Comparison of ENCODE assay signal across 9 cellular contexts in the genomic region with DNA sequence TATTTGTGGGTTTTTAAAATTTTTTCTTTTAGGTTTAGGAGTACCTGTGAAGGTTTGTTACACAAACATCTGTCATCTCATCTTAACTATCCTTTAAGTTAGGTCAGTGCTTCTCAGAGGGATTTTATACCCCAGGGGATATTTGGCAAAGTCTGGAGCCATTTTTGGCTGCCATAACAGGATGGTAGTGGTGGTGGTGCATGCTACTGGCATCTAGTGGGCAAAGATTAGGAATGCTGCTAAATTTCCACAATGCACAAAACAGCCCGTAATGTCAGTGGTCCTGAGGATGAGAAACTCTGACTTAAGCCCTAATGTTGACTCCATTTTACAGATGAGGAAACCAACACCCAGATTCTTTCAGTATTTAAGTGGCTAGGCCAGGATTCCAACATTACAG.
DNase-seq lines count a peak whose midpoint lies in the region; ATAC-seq and TF ChIP-seq lines count a peak whose summit lies in the region.
"Had no signal": no experiment of that assay in that cellular context is flagged by ENCODE, and none has a peak within 500 bp of the region (broad histone marks: within the 10 kb centered on the region; RNA-seq: fewer than 3 reads in every experiment).

No MANE protein-coding gene starts in this region.

- no peaks in the 10 kb centered on the region for H3K27me3 ChIP-seq in right cardiac atrium (ENCODE audit: control insufficient read depth, insufficient read depth)
- H3K27me3 ChIP-seq: gastroesophageal sphincter had no signal

- no peaks in the 10 kb centered on the region for H3K9me3 ChIP-seq in right cardiac atrium (ENCODE audit: control insufficient read depth, low read length)
- H3K9me3 ChIP-seq: gastroesophageal sphincter had no signal

- TF ChIP-seq EP300 in Ishikawa (IDR thresholded peaks at IDR 0.05; ENCODE audit: borderline replicate concordance): no peak

- ATAC-seq in GM21619 (IDR thresholded peaks at IDR 0.05; ENCODE audit: unreplicated experiment) (no peak), right cardiac atrium (no peak)
- ATAC-seq: gastroesophageal sphincter had no signal

- peak; percentile 47 for TF ChIP-seq RAD21 in Ishikawa (IDR thresholded peaks at IDR 0.05; ENCODE audit: low read depth)

- 84% methylated on average over 1 of the region's 1 CpG for WGBS in right cardiac atrium

- peak; percentile 41 for DNase-seq in EL
- peak; percentile 6 to 20 for DNase-seq in SW 1271 (lab: John Stamatoyannopoulos, UW)
- peak; percentile 11 for DNase-seq in glomerular visceral epithelial cell (ENCODE audit: extremely low spot score)
- DNase-seq in right cardiac atrium: no peak
- no peak for DNase-seq in iPS-NIHi7 (ENCODE audit: extremely low spot score)
- no peak for DNase-seq in substantia nigra (lab: John Stamatoyannopoulos, UW)

- no peaks in the 10 kb centered on the region for H3K4me1 ChIP-seq in right cardiac atrium (ENCODE audit: control insufficient read depth, insufficient read depth, low read length)

- intact Hi-C loops in right cardiac atrium (cut with DNase I): no loop called here

- H3K4me3 ChIP-seq in right cardiac atrium (ENCODE audit: low read length): no peak overlapping the region
- H3K4me3 ChIP-seq: gastroesophageal sphincter had no signal

- H3K27ac ChIP-seq in right cardiac atrium (ENCODE audit: low read length) (no peak overlapping the region), substantia nigra (ENCODE audit: low read depth, low read length, poor library complexity, severe bottlenecking) (no peak overlapping the region)
- H3K27ac ChIP-seq: gastroesophageal sphincter had no signal

TF ChIP-seq in Ishikawa, 13 proteins besides CTCF, POLR2A, EP300 and RAD21:
- TF ChIP-seq NFIC (IDR thresholded peaks at IDR 0.05) (no peak), CEBPB (IDR thresholded peaks at IDR 0.05) (no peak), TAF1 (IDR thresholded peaks at IDR 0.05; ENCODE audit: low read depth) (no peak), FOXM1 (IDR thresholded peaks at IDR 0.05; ENCODE audit: borderline replicate concordance, low read depth) (no peak), YY1 (IDR thresholded peaks at IDR 0.05; ENCODE audit: low read depth) (no peak), TEAD4 (IDR thresholded peaks at IDR 0.05) (no peak), TCF12 (IDR thresholded peaks at IDR 0.05; ENCODE audit: low read depth) (no peak), ZBTB7A (IDR thresholded peaks at IDR 0.05; ENCODE audit: low read depth) (no peak), CREB1 (IDR thresholded peaks at IDR 0.05; ENCODE audit: low read depth) (no peak), EGR1 (IDR thresholded peaks at IDR 0.05) (no peak)
- TF ChIP-seq, protein P1, sequence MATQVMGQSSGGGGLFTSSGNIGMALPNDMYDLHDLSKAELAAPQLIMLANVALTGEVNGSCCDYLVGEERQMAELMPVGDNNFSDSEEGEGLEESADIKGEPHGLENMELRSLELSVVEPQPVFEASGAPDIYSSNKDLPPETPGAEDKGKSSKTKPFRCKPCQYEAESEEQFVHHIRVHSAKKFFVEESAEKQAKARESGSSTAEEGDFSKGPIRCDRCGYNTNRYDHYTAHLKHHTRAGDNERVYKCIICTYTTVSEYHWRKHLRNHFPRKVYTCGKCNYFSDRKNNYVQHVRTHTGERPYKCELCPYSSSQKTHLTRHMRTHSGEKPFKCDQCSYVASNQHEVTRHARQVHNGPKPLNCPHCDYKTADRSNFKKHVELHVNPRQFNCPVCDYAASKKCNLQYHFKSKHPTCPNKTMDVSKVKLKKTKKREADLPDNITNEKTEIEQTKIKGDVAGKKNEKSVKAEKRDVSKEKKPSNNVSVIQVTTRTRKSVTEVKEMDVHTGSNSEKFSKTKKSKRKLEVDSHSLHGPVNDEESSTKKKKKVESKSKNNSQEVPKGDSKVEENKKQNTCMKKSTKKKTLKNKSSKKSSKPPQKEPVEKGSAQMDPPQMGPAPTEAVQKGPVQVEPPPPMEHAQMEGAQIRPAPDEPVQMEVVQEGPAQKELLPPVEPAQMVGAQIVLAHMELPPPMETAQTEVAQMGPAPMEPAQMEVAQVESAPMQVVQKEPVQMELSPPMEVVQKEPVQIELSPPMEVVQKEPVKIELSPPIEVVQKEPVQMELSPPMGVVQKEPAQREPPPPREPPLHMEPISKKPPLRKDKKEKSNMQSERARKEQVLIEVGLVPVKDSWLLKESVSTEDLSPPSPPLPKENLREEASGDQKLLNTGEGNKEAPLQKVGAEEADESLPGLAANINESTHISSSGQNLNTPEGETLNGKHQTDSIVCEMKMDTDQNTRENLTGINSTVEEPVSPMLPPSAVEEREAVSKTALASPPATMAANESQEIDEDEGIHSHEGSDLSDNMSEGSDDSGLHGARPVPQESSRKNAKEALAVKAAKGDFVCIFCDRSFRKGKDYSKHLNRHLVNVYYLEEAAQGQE (IDR thresholded peaks at IDR 0.05; ENCODE audit: low read depth): no peak
- TF ChIP-seq, protein P2, sequence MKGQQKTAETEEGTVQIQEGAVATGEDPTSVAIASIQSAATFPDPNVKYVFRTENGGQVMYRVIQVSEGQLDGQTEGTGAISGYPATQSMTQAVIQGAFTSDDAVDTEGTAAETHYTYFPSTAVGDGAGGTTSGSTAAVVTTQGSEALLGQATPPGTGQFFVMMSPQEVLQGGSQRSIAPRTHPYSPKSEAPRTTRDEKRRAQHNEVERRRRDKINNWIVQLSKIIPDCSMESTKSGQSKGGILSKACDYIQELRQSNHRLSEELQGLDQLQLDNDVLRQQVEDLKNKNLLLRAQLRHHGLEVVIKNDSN (IDR thresholded peaks at IDR 0.05): no peak

Comparison
In these comparisons a context has a peak if more than half of its experiments do, and no peak if none do; other contexts are left out.
1. DNase-seq: peak in EL (single experiment), SW 1271 (2 of 2) and glomerular visceral epithelial cell (single experiment); none in right cardiac atrium (0 of 3), iPS-NIHi7 (single experiment) and substantia nigra (0 of 49).